1 cellular context compared by ENCODE assay signal in the genomic region with DNA sequence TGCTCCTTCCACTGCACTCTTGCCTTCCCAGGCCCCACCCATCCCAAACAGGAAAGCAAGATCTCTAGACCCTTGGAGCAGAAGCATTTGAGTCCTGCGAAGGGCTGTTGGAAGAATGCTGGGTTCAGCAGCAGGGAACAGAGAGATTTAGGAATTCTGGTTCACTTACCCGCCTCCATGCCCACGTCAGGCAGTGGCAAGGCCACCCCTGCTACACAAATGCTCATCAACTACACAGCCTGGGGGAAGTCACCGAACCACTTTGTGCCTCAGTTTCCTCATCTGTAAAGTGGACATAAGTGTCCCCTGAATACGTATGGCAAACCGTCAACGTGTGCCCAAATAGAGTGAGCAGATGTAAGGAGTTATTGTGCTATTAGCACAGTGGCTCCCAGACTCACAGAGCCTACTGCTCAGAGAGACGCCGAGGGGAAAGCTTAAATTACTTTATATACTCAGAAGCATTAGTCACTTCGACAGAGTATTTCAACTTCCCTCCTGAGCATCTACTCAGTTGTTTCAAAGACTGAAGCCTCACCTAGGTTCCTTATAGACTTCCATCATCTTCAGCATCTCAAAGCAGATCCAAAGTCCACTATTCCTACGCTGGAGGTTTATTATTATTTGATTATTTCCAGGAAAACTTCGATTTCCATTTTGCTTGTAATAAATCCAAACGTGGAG.
TF ChIP-seq lines count a peak whose summit lies in the region.

No MANE protein-coding gene starts in this region.

TF ChIP-seq in HEK293, 187 proteins besides CTCF, POLR2A, EP300 and RAD21 (continued from another document and continues in another):
- TF ChIP-seq, protein P1, sequence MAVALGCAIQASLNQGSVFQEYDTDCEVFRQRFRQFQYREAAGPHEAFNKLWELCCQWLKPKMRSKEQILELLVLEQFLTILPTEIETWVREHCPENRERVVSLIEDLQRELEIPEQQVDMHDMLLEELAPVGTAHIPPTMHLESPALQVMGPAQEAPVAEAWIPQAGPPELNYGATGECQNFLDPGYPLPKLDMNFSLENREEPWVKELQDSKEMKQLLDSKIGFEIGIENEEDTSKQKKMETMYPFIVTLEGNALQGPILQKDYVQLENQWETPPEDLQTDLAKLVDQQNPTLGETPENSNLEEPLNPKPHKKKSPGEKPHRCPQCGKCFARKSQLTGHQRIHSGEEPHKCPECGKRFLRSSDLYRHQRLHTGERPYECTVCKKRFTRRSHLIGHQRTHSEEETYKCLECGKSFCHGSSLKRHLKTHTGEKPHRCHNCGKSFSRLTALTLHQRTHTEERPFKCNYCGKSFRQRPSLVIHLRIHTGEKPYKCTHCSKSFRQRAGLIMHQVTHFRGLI (tag by site-specific recombination; IDR thresholded peaks at IDR 0.05) = no peak
- TF ChIP-seq ZNF16 (tag by site-specific recombination; IDR thresholded peaks at IDR 0.05; ENCODE audit: low read depth) (no peak), ZNF169 (tag by site-specific recombination; IDR thresholded peaks at IDR 0.05) (no peak), ZNF664 (tag by site-specific recombination; IDR thresholded peaks at IDR 0.05) (no peak), ZNF416 (tag by site-specific recombination; IDR thresholded peaks at IDR 0.05) (no peak), ZEB2 (tag by site-specific recombination; IDR thresholded peaks at IDR 0.05) (0 out of 2 replicates have a peak, but pooled peaks have one; percentile 32), OVOL3 (tag by site-specific recombination; IDR thresholded peaks at IDR 0.05) (no peak), SALL2 (tag by site-specific recombination; IDR thresholded peaks at IDR 0.05; ENCODE audit: borderline replicate concordance) (no peak), ZNF114 (tag by site-specific recombination; IDR thresholded peaks at IDR 0.05) (no peak), HOXD13 (CRISPR knock-in tag; IDR thresholded peaks at IDR 0.05; ENCODE audit: borderline replicate concordance) (no peak), ZXDB (tag by site-specific recombination; IDR thresholded peaks at IDR 0.05) (0 out of 2 replicates have a peak, but pooled peaks have one; percentile 39), ZNF202 (tag by site-specific recombination; IDR thresholded peaks at IDR 0.05; ENCODE audit: borderline replicate concordance) (no peak), ZNF223 (tag by site-specific recombination; IDR thresholded peaks at IDR 0.05) (no peak), ZBTB21 (tag by site-specific recombination; IDR thresholded peaks at IDR 0.05) (0 out of 2 replicates have a peak, but pooled peaks have one; percentile 7), ZNF600 (tag by site-specific recombination; IDR thresholded peaks at IDR 0.05) (no peak), MYNN (tag by site-specific recombination; IDR thresholded peaks at IDR 0.05; ENCODE audit: borderline replicate concordance) (no peak), ZNF837 (tag by site-specific recombination; IDR thresholded peaks at IDR 0.05) (no peak), ZNF37A (tag by site-specific recombination; IDR thresholded peaks at IDR 0.05) (no peak), KLF1 (tag by site-specific recombination; IDR thresholded peaks at IDR 0.05) (no peak), ZNF366 (tag by site-specific recombination; conservative IDR thresholded peaks at IDR 0.05) (no peak)
- TF ChIP-seq, protein P2, sequence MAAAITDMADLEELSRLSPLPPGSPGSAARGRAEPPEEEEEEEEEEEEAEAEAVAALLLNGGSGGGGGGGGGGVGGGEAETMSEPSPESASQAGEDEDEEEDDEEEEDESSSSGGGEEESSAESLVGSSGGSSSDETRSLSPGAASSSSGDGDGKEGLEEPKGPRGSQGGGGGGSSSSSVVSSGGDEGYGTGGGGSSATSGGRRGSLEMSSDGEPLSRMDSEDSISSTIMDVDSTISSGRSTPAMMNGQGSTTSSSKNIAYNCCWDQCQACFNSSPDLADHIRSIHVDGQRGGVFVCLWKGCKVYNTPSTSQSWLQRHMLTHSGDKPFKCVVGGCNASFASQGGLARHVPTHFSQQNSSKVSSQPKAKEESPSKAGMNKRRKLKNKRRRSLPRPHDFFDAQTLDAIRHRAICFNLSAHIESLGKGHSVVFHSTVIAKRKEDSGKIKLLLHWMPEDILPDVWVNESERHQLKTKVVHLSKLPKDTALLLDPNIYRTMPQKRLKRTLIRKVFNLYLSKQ (tag by site-specific recombination; IDR thresholded peaks at IDR 0.05; ENCODE audit: borderline replicate concordance) = no peak
- TF ChIP-seq, protein P3, sequence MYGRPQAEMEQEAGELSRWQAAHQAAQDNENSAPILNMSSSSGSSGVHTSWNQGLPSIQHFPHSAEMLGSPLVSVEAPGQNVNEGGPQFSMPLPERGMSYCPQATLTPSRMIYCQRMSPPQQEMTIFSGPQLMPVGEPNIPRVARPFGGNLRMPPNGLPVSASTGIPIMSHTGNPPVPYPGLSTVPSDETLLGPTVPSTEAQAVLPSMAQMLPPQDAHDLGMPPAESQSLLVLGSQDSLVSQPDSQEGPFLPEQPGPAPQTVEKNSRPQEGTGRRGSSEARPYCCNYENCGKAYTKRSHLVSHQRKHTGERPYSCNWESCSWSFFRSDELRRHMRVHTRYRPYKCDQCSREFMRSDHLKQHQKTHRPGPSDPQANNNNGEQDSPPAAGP (tag by site-specific recombination; IDR thresholded peaks at IDR 0.05) = 0 out of 2 replicates have a peak, but pooled peaks have one; percentile 16
- TF ChIP-seq, protein P4, sequence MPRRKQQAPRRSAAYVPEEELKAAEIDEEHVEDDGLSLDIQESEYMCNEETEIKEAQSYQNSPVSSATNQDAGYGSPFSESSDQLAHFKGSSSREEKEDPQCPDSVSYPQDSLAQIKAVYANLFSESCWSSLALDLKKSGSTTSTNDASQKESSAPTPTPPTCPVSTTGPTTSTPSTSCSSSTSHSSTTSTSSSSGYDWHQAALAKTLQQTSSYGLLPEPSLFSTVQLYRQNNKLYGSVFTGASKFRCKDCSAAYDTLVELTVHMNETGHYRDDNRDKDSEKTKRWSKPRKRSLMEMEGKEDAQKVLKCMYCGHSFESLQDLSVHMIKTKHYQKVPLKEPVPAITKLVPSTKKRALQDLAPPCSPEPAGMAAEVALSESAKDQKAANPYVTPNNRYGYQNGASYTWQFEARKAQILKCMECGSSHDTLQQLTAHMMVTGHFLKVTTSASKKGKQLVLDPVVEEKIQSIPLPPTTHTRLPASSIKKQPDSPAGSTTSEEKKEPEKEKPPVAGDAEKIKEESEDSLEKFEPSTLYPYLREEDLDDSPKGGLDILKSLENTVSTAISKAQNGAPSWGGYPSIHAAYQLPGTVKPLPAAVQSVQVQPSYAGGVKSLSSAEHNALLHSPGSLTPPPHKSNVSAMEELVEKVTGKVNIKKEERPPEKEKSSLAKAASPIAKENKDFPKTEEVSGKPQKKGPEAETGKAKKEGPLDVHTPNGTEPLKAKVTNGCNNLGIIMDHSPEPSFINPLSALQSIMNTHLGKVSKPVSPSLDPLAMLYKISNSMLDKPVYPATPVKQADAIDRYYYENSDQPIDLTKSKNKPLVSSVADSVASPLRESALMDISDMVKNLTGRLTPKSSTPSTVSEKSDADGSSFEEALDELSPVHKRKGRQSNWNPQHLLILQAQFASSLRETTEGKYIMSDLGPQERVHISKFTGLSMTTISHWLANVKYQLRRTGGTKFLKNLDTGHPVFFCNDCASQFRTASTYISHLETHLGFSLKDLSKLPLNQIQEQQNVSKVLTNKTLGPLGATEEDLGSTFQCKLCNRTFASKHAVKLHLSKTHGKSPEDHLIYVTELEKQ (tag by site-specific recombination; IDR thresholded peaks at IDR 0.05; ENCODE audit: borderline replicate concordance) = no peak
- TF ChIP-seq, protein P5, sequence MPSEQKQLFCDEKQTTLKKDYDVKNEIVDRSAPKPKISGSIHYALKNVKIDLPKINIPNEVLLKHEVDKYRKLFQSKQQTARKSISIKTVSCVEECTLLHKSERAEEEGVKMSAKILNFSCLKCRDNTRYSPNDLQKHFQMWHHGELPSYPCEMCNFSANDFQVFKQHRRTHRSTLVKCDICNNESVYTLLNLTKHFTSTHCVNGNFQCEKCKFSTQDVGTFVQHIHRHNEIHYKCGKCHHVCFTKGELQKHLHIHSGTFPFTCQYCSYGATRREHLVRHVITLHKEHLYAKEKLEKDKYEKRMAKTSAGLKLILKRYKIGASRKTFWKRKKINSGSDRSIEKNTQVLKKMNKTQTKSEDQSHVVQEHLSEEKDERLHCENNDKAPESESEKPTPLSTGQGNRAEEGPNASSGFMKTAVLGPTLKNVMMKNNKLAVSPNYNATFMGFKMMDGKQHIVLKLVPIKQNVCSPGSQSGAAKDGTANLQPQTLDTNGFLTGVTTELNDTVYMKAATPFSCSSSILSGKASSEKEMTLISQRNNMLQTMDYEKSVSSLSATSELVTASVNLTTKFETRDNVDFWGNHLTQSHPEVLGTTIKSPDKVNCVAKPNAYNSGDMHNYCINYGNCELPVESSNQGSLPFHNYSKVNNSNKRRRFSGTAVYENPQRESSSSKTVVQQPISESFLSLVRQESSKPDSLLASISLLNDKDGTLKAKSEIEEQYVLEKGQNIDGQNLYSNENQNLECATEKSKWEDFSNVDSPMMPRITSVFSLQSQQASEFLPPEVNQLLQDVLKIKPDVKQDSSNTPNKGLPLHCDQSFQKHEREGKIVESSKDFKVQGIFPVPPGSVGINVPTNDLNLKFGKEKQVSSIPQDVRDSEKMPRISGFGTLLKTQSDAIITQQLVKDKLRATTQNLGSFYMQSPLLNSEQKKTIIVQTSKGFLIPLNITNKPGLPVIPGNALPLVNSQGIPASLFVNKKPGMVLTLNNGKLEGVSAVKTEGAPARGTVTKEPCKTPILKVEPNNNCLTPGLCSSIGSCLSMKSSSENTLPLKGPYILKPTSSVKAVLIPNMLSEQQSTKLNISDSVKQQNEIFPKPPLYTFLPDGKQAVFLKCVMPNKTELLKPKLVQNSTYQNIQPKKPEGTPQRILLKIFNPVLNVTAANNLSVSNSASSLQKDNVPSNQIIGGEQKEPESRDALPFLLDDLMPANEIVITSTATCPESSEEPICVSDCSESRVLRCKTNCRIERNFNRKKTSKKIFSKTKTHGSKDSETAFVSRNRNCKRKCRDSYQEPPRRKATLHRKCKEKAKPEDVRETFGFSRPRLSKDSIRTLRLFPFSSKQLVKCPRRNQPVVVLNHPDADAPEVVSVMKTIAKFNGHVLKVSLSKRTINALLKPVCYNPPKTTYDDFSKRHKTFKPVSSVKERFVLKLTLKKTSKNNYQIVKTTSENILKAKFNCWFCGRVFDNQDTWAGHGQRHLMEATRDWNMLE (tag by site-specific recombination; conservative IDR thresholded peaks at IDR 0.05; ENCODE audit: low read depth) = no peak
- TF ChIP-seq, protein P6, sequence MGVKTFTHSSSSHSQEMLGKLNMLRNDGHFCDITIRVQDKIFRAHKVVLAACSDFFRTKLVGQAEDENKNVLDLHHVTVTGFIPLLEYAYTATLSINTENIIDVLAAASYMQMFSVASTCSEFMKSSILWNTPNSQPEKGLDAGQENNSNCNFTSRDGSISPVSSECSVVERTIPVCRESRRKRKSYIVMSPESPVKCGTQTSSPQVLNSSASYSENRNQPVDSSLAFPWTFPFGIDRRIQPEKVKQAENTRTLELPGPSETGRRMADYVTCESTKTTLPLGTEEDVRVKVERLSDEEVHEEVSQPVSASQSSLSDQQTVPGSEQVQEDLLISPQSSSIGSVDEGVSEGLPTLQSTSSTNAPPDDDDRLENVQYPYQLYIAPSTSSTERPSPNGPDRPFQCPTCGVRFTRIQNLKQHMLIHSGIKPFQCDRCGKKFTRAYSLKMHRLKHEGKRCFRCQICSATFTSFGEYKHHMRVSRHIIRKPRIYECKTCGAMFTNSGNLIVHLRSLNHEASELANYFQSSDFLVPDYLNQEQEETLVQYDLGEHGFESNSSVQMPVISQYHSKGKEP (tag by site-specific recombination; IDR thresholded peaks at IDR 0.05) = no peak
- TF ChIP-seq, protein P7, sequence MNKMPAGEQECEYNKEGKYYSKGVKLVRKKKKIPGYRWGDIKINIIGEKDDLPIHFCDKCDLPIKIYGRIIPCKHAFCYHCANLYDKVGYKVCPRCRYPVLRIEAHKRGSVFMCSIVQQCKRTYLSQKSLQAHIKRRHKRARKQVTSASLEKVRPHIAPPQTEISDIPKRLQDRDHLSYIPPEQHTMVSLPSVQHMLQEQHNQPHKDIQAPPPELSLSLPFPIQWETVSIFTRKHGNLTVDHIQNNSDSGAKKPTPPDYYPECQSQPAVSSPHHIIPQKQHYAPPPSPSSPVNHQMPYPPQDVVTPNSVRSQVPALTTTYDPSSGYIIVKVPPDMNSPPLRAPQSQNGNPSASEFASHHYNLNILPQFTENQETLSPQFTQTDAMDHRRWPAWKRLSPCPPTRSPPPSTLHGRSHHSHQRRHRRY (tag by site-specific recombination; IDR thresholded peaks at IDR 0.05) = no peak
- TF ChIP-seq, protein P8, sequence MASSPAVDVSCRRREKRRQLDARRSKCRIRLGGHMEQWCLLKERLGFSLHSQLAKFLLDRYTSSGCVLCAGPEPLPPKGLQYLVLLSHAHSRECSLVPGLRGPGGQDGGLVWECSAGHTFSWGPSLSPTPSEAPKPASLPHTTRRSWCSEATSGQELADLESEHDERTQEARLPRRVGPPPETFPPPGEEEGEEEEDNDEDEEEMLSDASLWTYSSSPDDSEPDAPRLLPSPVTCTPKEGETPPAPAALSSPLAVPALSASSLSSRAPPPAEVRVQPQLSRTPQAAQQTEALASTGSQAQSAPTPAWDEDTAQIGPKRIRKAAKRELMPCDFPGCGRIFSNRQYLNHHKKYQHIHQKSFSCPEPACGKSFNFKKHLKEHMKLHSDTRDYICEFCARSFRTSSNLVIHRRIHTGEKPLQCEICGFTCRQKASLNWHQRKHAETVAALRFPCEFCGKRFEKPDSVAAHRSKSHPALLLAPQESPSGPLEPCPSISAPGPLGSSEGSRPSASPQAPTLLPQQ (tag by site-specific recombination; IDR thresholded peaks at IDR 0.05) = no peak
- TF ChIP-seq, protein P9, sequence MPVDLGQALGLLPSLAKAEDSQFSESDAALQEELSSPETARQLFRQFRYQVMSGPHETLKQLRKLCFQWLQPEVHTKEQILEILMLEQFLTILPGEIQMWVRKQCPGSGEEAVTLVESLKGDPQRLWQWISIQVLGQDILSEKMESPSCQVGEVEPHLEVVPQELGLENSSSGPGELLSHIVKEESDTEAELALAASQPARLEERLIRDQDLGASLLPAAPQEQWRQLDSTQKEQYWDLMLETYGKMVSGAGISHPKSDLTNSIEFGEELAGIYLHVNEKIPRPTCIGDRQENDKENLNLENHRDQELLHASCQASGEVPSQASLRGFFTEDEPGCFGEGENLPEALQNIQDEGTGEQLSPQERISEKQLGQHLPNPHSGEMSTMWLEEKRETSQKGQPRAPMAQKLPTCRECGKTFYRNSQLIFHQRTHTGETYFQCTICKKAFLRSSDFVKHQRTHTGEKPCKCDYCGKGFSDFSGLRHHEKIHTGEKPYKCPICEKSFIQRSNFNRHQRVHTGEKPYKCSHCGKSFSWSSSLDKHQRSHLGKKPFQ (tag by site-specific recombination; IDR thresholded peaks at IDR 0.05) = no peak
